In the genomic region with DNA sequence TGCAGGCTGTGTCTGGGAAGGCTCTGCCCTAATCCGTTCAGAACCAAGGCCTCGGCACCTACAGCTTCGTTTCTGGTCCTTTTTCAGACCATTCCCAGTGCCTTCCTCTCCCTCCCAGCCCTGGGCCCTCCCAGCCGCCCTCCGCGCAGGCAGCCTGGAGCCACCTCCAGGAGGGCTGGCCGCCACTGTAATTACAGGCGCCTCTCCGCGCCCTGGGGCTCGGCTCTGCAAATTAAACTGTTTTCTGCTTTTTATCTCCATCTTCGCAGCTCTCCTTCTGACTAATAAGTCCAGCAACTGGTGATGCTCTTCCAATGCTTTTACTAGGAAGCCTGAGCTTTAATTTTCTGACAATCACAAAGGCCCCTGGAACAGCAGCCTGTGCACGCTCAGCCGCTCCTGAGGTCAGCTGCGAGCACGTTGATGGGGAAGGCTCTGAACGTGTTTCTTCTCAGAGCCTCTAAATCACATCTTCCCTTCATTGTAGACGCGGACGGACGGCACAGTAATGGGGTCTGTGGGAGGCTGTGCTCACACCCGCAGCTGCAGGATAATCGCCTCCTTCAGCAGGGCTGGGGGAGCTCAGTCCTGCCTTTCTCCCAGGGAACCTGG, we compare ENCODE assay signal across 13 cellular contexts.
A peak's percentile ranks its signal among the peaks of the same experiment; 100 is the strongest.
DNase-seq lines count a peak whose midpoint lies in the region; ATAC-seq lines count a peak whose summit lies in the region.
"Had no signal": no experiment of that assay in that cellular context is flagged by ENCODE, and none has a peak within 500 bp of the region (broad histone marks: within the 10 kb centered on the region; RNA-seq: fewer than 3 reads in every experiment).

No MANE protein-coding gene starts in this region.

- H3K9me3 Mint-ChIP-seq in stimulated activated memory B cell treated with anti-CD40 and anti-IgM and Interleukin-4, amounts not matched to agents 10 μg/mL and 1 μg/mL and 100 μg/mL, for 72 hours, result peaks cover 9% of the 10 kb centered on the region

- DNase-seq in NCI-H2081 (lab: John Stamatoyannopoulos, UW) (peak; percentile 10 to 62), NCI-H2081 treated with DMSO at 0.1 percent for 48 hours (lab: John Stamatoyannopoulos, UW) (no peak), NCI-H748 (lab: John Stamatoyannopoulos, UW; ENCODE audit: unreplicated experiment) (peak; percentile 81), islet precursor cell (peak; percentile 83), DMS 273 treated with DMSO at 0.1 percent for 48 hours (lab: John Stamatoyannopoulos, UW) (no peak), activated gamma-delta T cell (lab: John Stamatoyannopoulos, UW) (no peak), OCI-M1 (lab: John Stamatoyannopoulos, UW) (no peak)
- DNase-seq: activated CD4-positive, alpha-beta T cell treated with anti-CD3 and anti-CD28 coated beads, Interleukin-2, amount 10 ng/mL, durations not matched to agents 24 days and 14 days; activated naive CD4-positive, alpha-beta T cell treated with anti-CD3 and anti-CD28 coated beads, Interleukin-2, amount 50 U/mL, for 16 hours; cerebellar nuclear complex; esophagus squamous epithelium; NCI-H187 had no signal

- H3K36me3 Mint-ChIP-seq in stimulated activated memory B cell treated with anti-CD40 and anti-IgM and Interleukin-4, amounts not matched to agents 10 μg/mL and 1 μg/mL and 100 μg/mL, for 72 hours, result no peaks in the 10 kb centered on the region

- peaks cover 63% of the 10 kb centered on the region for H3K27me3 Mint-ChIP-seq in stimulated activated memory B cell treated with anti-CD40 and anti-IgM and Interleukin-4, amounts not matched to agents 10 μg/mL and 1 μg/mL and 100 μg/mL, for 72 hours

- peaks cover 8% of the 10 kb centered on the region for H3K4me1 Mint-ChIP-seq in stimulated activated memory B cell treated with anti-CD40 and anti-IgM and Interleukin-4, amounts not matched to agents 10 μg/mL and 1 μg/mL and 100 μg/mL, for 72 hours
- H3K4me1 Mint-ChIP-seq: activated CD4-positive, alpha-beta T cell treated with anti-CD3 and anti-CD28 coated beads, Interleukin-2, amount 10 ng/mL, durations not matched to agents 24 days and 14 days had no signal

- ATAC-seq in stimulated activated memory B cell treated with anti-CD40 and anti-IgM and Interleukin-4, amounts not matched to agents 10 μg/mL and 1 μg/mL and 100 μg/mL, for 72 hours, result no peak

- no peak overlapping the region for H3K4me3 Mint-ChIP-seq in stimulated activated memory B cell treated with anti-CD40 and anti-IgM and Interleukin-4, amounts not matched to agents 10 μg/mL and 1 μg/mL and 100 μg/mL, for 72 hours
- H3K4me3 Mint-ChIP-seq: activated CD4-positive, alpha-beta T cell treated with anti-CD3 and anti-CD28 coated beads, Interleukin-2, amount 10 ng/mL, durations not matched to agents 24 days and 14 days had no signal

- peak overlapping the region; percentile 16 for H3K27ac Mint-ChIP-seq in stimulated activated memory B cell treated with anti-CD40 and anti-IgM and Interleukin-4, amounts not matched to agents 10 μg/mL and 1 μg/mL and 100 μg/mL, for 72 hours
- H3K27ac Mint-ChIP-seq: activated CD4-positive, alpha-beta T cell treated with anti-CD3 and anti-CD28 coated beads, Interleukin-2, amount 10 ng/mL, durations not matched to agents 24 days and 14 days had no signal

Comparison
In these comparisons a context has a peak if more than half of its experiments do, and no peak if none do; other contexts are left out.
1. DNase-seq: peak in NCI-H2081 (2 of 2), NCI-H748 (single experiment) and islet precursor cell (single experiment); none in NCI-H2081 treated with DMSO at 0.1 percent for 48 hours (single experiment), DMS 273 treated with DMSO at 0.1 percent for 48 hours (single experiment), activated gamma-delta T cell (single experiment) and OCI-M1 (single experiment).